ENCODE assay signal across 20 cellular contexts in the genomic region with DNA sequence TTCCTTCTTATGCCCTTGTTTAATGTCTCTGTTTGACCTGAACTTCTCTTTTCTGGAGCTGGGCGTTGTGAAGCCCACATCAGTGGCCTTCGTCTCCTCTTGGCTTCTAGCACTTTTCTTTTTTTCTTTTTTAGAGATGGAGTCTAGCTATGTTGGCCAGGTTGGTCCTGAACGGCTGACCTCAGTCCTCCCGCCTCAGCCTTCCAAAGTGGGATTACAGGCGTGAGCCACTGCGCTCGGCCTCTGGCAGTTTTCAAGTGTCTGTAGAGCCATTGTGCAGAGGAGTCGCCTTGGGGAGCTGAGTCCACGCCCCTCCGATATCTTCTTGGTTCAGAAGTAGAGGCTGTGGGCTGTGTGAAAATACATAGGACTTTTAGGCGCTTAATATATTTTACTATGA.
"Had no signal": no experiment of that assay in that cellular context is flagged by ENCODE, and none has a peak within 500 bp of the region (broad histone marks: within the 10 kb centered on the region; RNA-seq: fewer than 3 reads in every experiment).

No MANE protein-coding gene starts in this region.

- H3K9ac ChIP-seq: SK-N-SH had no signal

- H3K9me3 Mint-ChIP-seq: activated naive CD4-positive, alpha-beta T cell treated with anti-CD3 and anti-CD28 coated beads, Interleukin-2, amount 50 U/mL, for 72 hours; nephron; stimulated activated effector memory CD8-positive, alpha-beta T cell treated with anti-CD3 and anti-CD28 coated beads, Interleukin-12 subunit alpha, Interleukin-12 subunit beta, amount 100 ng/mL, for 72 hours; type B pancreatic cell had no signal

- H3K27ac ChIP-seq: brain microvascular endothelial cell, right lobe of liver had no signal

- H3K9me3 ChIP-seq: right lobe of liver had no signal

- H3K36me3 ChIP-seq: brain microvascular endothelial cell, right lobe of liver had no signal

- H3K4me1 ChIP-seq: right lobe of liver had no signal

- H3K4me3 ChIP-seq: lung, right lobe of liver, skin epidermis had no signal

- DNase-seq: activated CD4-positive, alpha-beta T cell treated with anti-CD3 and anti-CD28 coated beads for 1 hour; activated CD4-positive, alpha-beta T cell treated with anti-CD3 and anti-CD28 coated beads, Interleukin-2, amount 50 U/mL, for 1 hour; activated CD8-positive, alpha-beta T cell treated with anti-CD3 and anti-CD28 coated beads, Interleukin-2, amount 10 ng/mL, durations not matched to agents 7 days and 5 days; activated gamma-delta T cell treated with Interleukin-2 at 50 U/mL for 16 hours; aorta; brain microvascular endothelial cell; central memory CD4-positive, alpha-beta T cell; kidney; midbrain; occipital lobe; posterior cingulate gyrus; right lobe of liver; SK-N-SH; stimulated activated CD4-positive, alpha-beta T cell treated with anti-CD3 and anti-CD28 coated beads, Interleukin-1b, Interleukin-23, amount 100 ng/mL, for 48 hours had no signal

- H3K27me3 ChIP-seq: brain microvascular endothelial cell, right lobe of liver had no signal

- ATAC-seq: activated CD8-positive, alpha-beta T cell treated with anti-CD3 and anti-CD28 coated beads, Interleukin-2, amount 10 ng/mL, durations not matched to agents 7 days and 5 days; activated naive CD4-positive, alpha-beta T cell treated with anti-CD3 and anti-CD28 coated beads, Interleukin-2, amount 50 U/mL, for 72 hours had no signal

- H3K4me2 ChIP-seq: SK-N-SH had no signal

- H3K36me3 Mint-ChIP-seq: activated naive CD4-positive, alpha-beta T cell treated with anti-CD3 and anti-CD28 coated beads, Interleukin-2, amount 50 U/mL, for 72 hours had no signal

- H3K27me3 Mint-ChIP-seq: type B pancreatic cell had no signal

- H3K27ac Mint-ChIP-seq: activated CD8-positive, alpha-beta T cell treated with anti-CD3 and anti-CD28 coated beads, Interleukin-2, amount 10 ng/mL, durations not matched to agents 7 days and 5 days; activated naive CD4-positive, alpha-beta T cell treated with anti-CD3 and anti-CD28 coated beads, Interleukin-2, amount 50 U/mL, for 72 hours; stimulated activated effector memory CD8-positive, alpha-beta T cell treated with anti-CD3 and anti-CD28 coated beads, Interleukin-12 subunit alpha, Interleukin-12 subunit beta, amount 100 ng/mL, for 72 hours; type B pancreatic cell had no signal

- H3K4me3 Mint-ChIP-seq: activated CD8-positive, alpha-beta T cell treated with anti-CD3 and anti-CD28 coated beads, Interleukin-2, amount 10 ng/mL, durations not matched to agents 7 days and 5 days; nephron; stimulated activated effector memory CD8-positive, alpha-beta T cell treated with anti-CD3 and anti-CD28 coated beads, Interleukin-12 subunit alpha, Interleukin-12 subunit beta, amount 100 ng/mL, for 72 hours; type B pancreatic cell had no signal
